8 cellular contexts compared by ENCODE assay signal in the genomic region with DNA sequence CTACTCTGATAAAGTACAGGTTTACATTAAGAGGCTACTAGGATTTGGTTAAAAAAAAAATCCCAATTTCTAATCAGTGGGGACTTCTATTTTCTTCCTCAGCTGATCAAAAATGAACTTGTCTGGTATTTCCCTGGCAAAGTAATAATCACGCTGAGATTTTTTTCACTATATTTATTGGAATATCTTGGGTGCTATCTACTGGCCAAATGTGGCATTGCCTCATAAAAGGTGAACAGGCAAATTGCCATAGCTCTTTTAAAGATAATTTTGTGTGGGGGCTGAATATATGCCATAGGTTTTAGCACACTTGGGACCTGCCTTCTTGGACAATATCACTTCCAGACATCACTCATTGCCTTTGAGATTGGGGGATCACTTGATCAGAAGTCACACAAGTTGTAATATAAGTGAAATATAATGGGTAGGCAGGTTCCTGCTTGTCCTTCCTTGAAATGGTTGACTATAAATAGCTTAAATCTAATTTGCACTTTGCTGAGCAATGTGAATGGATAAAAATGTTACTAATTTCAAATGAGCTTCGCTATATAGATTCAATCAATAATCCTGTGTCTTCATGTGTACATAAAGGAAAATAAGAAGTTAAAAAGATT. TPM values are rescaled to one million over a fixed set of nuclear protein-coding genes. Genes with fewer than 3 reads are reported as not detected.
A peak's percentile ranks its signal among the peaks of the same experiment; 100 is the strongest.
DNase-seq lines count a peak whose midpoint lies in the region; ATAC-seq and TF ChIP-seq lines count a peak whose summit lies in the region.

No MANE protein-coding gene starts in this region.

- no peaks in the 10 kb centered on the region for H3K4me1 Mint-ChIP-seq in T-helper 2 cell treated with Interferon-gamma antibody and Interleukin-4, amounts not matched to agents 5 μg/mL and 100 μg/mL, for 36 hours (ENCODE audit: low read depth)

- H3K9me3 Mint-ChIP-seq in T-helper 2 cell treated with Interferon-gamma antibody and Interleukin-4, amounts not matched to agents 5 μg/mL and 100 μg/mL, for 36 hours: no peaks in the 10 kb centered on the region

- H3K36me3 Mint-ChIP-seq in T-helper 2 cell treated with Interferon-gamma antibody and Interleukin-4, amounts not matched to agents 5 μg/mL and 100 μg/mL, for 36 hours (ENCODE audit: low read depth): no peaks in the 10 kb centered on the region

- no peak overlapping the region for H3K27ac Mint-ChIP-seq in T-helper 2 cell treated with Interferon-gamma antibody and Interleukin-4, amounts not matched to agents 5 μg/mL and 100 μg/mL, for 36 hours

- peak; percentile 25 for DNase-seq in Caki2 (ENCODE audit: low read depth)
- DNase-seq in NCI-H2227 treated with DMSO at 0.1 percent for 48 hours (lab: John Stamatoyannopoulos, UW): peak; percentile 76
- peak; percentile 32 for DNase-seq in cerebellar cortex (ENCODE audit: low spot score)
- DNase-seq in myocyte (ENCODE audit: low read depth): peak; percentile 67
- DNase-seq in T-helper 2 cell treated with Interferon-gamma antibody and Interleukin-4, amounts not matched to agents 5 μg/mL and 100 μg/mL, for 36 hours (ENCODE audit: low spot score): no peak

- in situ Hi-C loops in Caki2 (cut with HindIII; ENCODE audit: low pct_unique_long_range_greater_than_20kb, low sequenced_read_pairs): no loop called here

- peaks cover 16% of the 10 kb centered on the region for H3K27me3 Mint-ChIP-seq in T-helper 2 cell treated with Interferon-gamma antibody and Interleukin-4, amounts not matched to agents 5 μg/mL and 100 μg/mL, for 36 hours (ENCODE audit: low read depth)

- H3K4me3 Mint-ChIP-seq in T-helper 2 cell treated with Interferon-gamma antibody and Interleukin-4, amounts not matched to agents 5 μg/mL and 100 μg/mL, for 36 hours: no peak overlapping the region

- TF ChIP-seq POLR2A in GM18505 (IDR thresholded peaks at IDR 0.05; ENCODE audit: borderline replicate concordance, extremely low read depth, insufficient read depth, insufficient read length): no peak

- peak; percentile 69 for ATAC-seq in GM21723 (IDR thresholded peaks at IDR 0.05; ENCODE audit: unreplicated experiment)
- no peak for ATAC-seq in GM21528 (IDR thresholded peaks at IDR 0.05; ENCODE audit: low FRiP score, unreplicated experiment)
- ATAC-seq in GM18505 (IDR thresholded peaks at IDR 0.05; ENCODE audit: unreplicated experiment): no peak

RNA-seq across cellular contexts. Expression of gene NXPH2, which starts 7.0 kb away (rescaled TPM):
- 1.6 TPM in 1 of 2 replicates, not detected in the other for total RNA-seq in Caki2 (2014; rRNA removed; shearing (Covaris generic); ENCODE audit: low replicate concordance)
- total RNA-seq in myocyte: 0.37 TPM in 1 of 2 replicates, not detected in the other
- polyA plus RNA-seq in myocyte (2012): not detected
